Comparison of ENCODE assay signal across 8 cellular contexts in genomic region chr19:50510700-50511068, GRCh38. TPM values are rescaled to one million over a fixed set of nuclear protein-coding genes. Genes with fewer than 3 reads are reported as not detected.
DNase-seq lines count a peak whose midpoint lies in the region; ATAC-seq and TF ChIP-seq lines count a peak whose summit lies in the region.

No MANE protein-coding gene starts in this region.

- H3K4me3 Mint-ChIP-seq in CD8-positive, alpha-beta memory T cell, result peak overlapping the region; percentile 66 to 94 (median 89)
- peak overlapping the region; percentile 86 for H3K4me3 Mint-ChIP-seq in activated T-helper 17 cell treated with anti-CD3 and anti-CD28 coated beads, Interleukin-2, amount 50 U/mL, for 72 hours

- TF ChIP-seq CTCF in LNCaP clone FGC (IDR thresholded peaks at IDR 0.05; ENCODE audit: control insufficient read depth, extremely low read depth, insufficient read depth), result no peak

- DNase-seq in CD8-positive, alpha-beta memory T cell, result no peak
- DNase-seq in LNCaP clone FGC (ENCODE audit: low read depth) (no peak), iPS-NIHi11 (ENCODE audit: low spot score) (peak; percentile 77), globus pallidus (ENCODE audit: low spot score) (no peak), COLO829 (ENCODE audit: low spot score) (no peak)

- peaks cover 15% of the 10 kb centered on the region for H3K4me1 ChIP-seq in CD8-positive, alpha-beta memory T cell (ENCODE audit: insufficient read depth, low read length)
- peaks cover 5 to 19% (median 12%) of the 10 kb centered on the region in 5 donors for H3K4me1 ChIP-seq in subcutaneous abdominal adipose tissue (ENCODE audit: control insufficient read depth in 5 of 5, insufficient read depth in 5 of 5, low read length in 5 of 5)

- peak overlapping the region; percentile 63 to 93 (median 84) for H3K9ac ChIP-seq in subcutaneous abdominal adipose tissue (ENCODE audit: low read length in 5 of 5)

- no peaks in the 10 kb centered on the region for H3K27me3 ChIP-seq in CD8-positive, alpha-beta memory T cell (ENCODE audit: insufficient read depth, low read length, poor library complexity, severe bottlenecking)
- peaks cover 0 to 7% (median 0%) of the 10 kb centered on the region in 5 donors for H3K27me3 ChIP-seq in subcutaneous abdominal adipose tissue (ENCODE audit: control insufficient read depth in 5 of 5, insufficient read depth in 4 of 5, low read length in 5 of 5)

- H3K36me3 ChIP-seq in CD8-positive, alpha-beta memory T cell (ENCODE audit: insufficient read depth, low read length), result no peaks in the 10 kb centered on the region
- H3K36me3 ChIP-seq in subcutaneous abdominal adipose tissue (ENCODE audit: control insufficient read depth in 5 of 5, insufficient read depth in 5 of 5, low read length in 5 of 5), result peaks cover 0 to 8% (median 0%) of the 10 kb centered on the region in 5 donors

- H3K27me3 Mint-ChIP-seq in CD8-positive, alpha-beta memory T cell, result peaks cover 3 to 5% of the 10 kb centered on the region in 2 donors
- no peaks in the 10 kb centered on the region for H3K27me3 Mint-ChIP-seq in activated T-helper 17 cell treated with anti-CD3 and anti-CD28 coated beads, Interleukin-2, amount 50 U/mL, for 72 hours

- ATAC-seq in activated T-helper 17 cell treated with anti-CD3 and anti-CD28 coated beads, Interleukin-2, amount 50 U/mL, for 72 hours (replicated peaks), result no peak
- no peak for ATAC-seq in HG02763 (IDR thresholded peaks at IDR 0.05; ENCODE audit: unreplicated experiment)

- H3K36me3 Mint-ChIP-seq in CD8-positive, alpha-beta memory T cell, result peaks cover 0 to 18% (median 0%) of the 10 kb centered on the region in 3 donors
- peaks cover 26% of the 10 kb centered on the region for H3K36me3 Mint-ChIP-seq in activated T-helper 17 cell treated with anti-CD3 and anti-CD28 coated beads, Interleukin-2, amount 50 U/mL, for 72 hours (ENCODE audit: low read depth)

- H3K27ac ChIP-seq in CD8-positive, alpha-beta memory T cell (ENCODE audit: low read depth, low read length), result peak overlapping the region; percentile 90
- peak overlapping the region; percentile 46 for H3K27ac ChIP-seq in subcutaneous abdominal adipose tissue (ENCODE audit: low read depth, low read length)

- POLR2A ChIA-PET in CD8-positive, alpha-beta memory T cell (lab: Charles Lee), result interaction anchor here (0.6 to 1.8 kb wide), 5 partner anchors 34 to 294 kb away, joined by 4 to 9 read pairs (median 9); partner anchors contain the start of genes GARIN5A, NR1H2 and POLD1

- H3K4me3 ChIP-seq in CD8-positive, alpha-beta memory T cell (ENCODE audit: low read length), result peak overlapping the region; percentile 76
- peak overlapping the region; percentile 74 for H3K4me3 ChIP-seq in LNCaP clone FGC (ENCODE audit: low read depth, low read length)
- peak overlapping the region; percentile 83 to 93 (median 86) for H3K4me3 ChIP-seq in subcutaneous abdominal adipose tissue (ENCODE audit: low read depth in 1 of 5, low read length in 5 of 5)

- no peaks in the 10 kb centered on the region for H3K9me3 ChIP-seq in CD8-positive, alpha-beta memory T cell (ENCODE audit: low read length)
- no peaks in the 10 kb centered on the region for H3K9me3 ChIP-seq in subcutaneous abdominal adipose tissue (ENCODE audit: control insufficient read depth in 5 of 5, low read length in 5 of 5)

- peak overlapping the region; percentile 70 to 100 (median 97) for H3K27ac Mint-ChIP-seq in CD8-positive, alpha-beta memory T cell
- H3K27ac Mint-ChIP-seq in activated T-helper 17 cell treated with anti-CD3 and anti-CD28 coated beads, Interleukin-2, amount 50 U/mL, for 72 hours, result peak overlapping the region; percentile 96

- H3K9me3 Mint-ChIP-seq in CD8-positive, alpha-beta memory T cell, result no peaks in the 10 kb centered on the region
- no peaks in the 10 kb centered on the region for H3K9me3 Mint-ChIP-seq in activated T-helper 17 cell treated with anti-CD3 and anti-CD28 coated beads, Interleukin-2, amount 50 U/mL, for 72 hours

- peaks cover 13 to 22% (median 15%) of the 10 kb centered on the region in 3 donors for H3K4me1 Mint-ChIP-seq in CD8-positive, alpha-beta memory T cell
- peaks cover 28% of the 10 kb centered on the region for H3K4me1 Mint-ChIP-seq in activated T-helper 17 cell treated with anti-CD3 and anti-CD28 coated beads, Interleukin-2, amount 50 U/mL, for 72 hours

- CTCF ChIA-PET in CD8-positive, alpha-beta memory T cell (lab: Charles Lee), result interaction anchor here (1.9 kb wide), 1 partner anchor 153 kb away, joined by 6 read pairs; no protein-coding TSS in a partner anchor

RNA-seq across cellular contexts. Expression of gene JOSD2, which starts 0.3 kb away (rescaled TPM):
- 10 to 100 TPM; 47.4 to 50.9 TPM for total RNA-seq in CD8-positive, alpha-beta memory T cell
- polyA plus RNA-seq in CD8-positive, alpha-beta memory T cell, result 28.4 TPM
- 10 to 100 TPM; 37.5 to 45.8 TPM for total RNA-seq in activated T-helper 17 cell treated with anti-CD3 and anti-CD28 coated beads, Interleukin-2, amount 50 U/mL, for 72 hours

RNA-seq across cellular contexts. Expression of gene ASPDH, which starts 3.0 kb away (rescaled TPM):
- total RNA-seq in CD8-positive, alpha-beta memory T cell, result not detected
- not detected for polyA plus RNA-seq in CD8-positive, alpha-beta memory T cell
- total RNA-seq in activated T-helper 17 cell treated with anti-CD3 and anti-CD28 coated beads, Interleukin-2, amount 50 U/mL, for 72 hours, result not detected

RNA-seq across cellular contexts. Expression of gene GARIN5A, which starts 34.0 kb away (rescaled TPM):
- total RNA-seq in CD8-positive, alpha-beta memory T cell, result under 1 TPM; 0.57 to 0.97 TPM
- 0.33 TPM for polyA plus RNA-seq in CD8-positive, alpha-beta memory T cell
- 1 to 10 TPM in 1 of 2 donors, under 1 TPM in 1; 0.39 to 1.2 TPM for total RNA-seq in activated T-helper 17 cell treated with anti-CD3 and anti-CD28 coated beads, Interleukin-2, amount 50 U/mL, for 72 hours

RNA-seq across cellular contexts. Expression of gene EMC10, which starts 34.4 kb away (rescaled TPM):
- 10 to 100 TPM; 74.7 to 74.8 TPM for total RNA-seq in CD8-positive, alpha-beta memory T cell
- polyA plus RNA-seq in CD8-positive, alpha-beta memory T cell, result 11.4 TPM
- total RNA-seq in activated T-helper 17 cell treated with anti-CD3 and anti-CD28 coated beads, Interleukin-2, amount 50 U/mL, for 72 hours, result 10 to 100 TPM; 31.3 to 57.8 TPM

RNA-seq across cellular contexts. Expression of gene LRRC4B, which starts 57.6 kb away (rescaled TPM):
- total RNA-seq in CD8-positive, alpha-beta memory T cell, result not detected
- polyA plus RNA-seq in CD8-positive, alpha-beta memory T cell, result not detected
- not detected for total RNA-seq in activated T-helper 17 cell treated with anti-CD3 and anti-CD28 coated beads, Interleukin-2, amount 50 U/mL, for 72 hours
